ENCODE assay signal across 6 cellular contexts in genomic region chr19:14551134-14552007, GRCh38. TPM values are rescaled to one million over a fixed set of nuclear protein-coding genes. Genes with fewer than 3 reads are reported as not detected.
A peak's percentile ranks its signal among the peaks of the same experiment; 100 is the strongest.
DNase-seq lines count a peak whose midpoint lies in the region; ATAC-seq and TF ChIP-seq lines count a peak whose summit lies in the region.
"Not testable (repeated sequence)": the region's sequence is repeated elsewhere in the genome, so short reads cannot be mapped to it uniquely, and the experiment has no call there.

No MANE protein-coding gene starts in this region.

- H3K27ac Mint-ChIP-seq in activated T-cell treated with anti-CD3 and anti-CD28 coated beads, Interleukin-2, amount 50 U/mL, for 72 hours: peak overlapping the region; percentile 92

- peaks cover 45% of the 10 kb centered on the region for H3K4me1 Mint-ChIP-seq in activated T-cell treated with anti-CD3 and anti-CD28 coated beads, Interleukin-2, amount 50 U/mL, for 72 hours (ENCODE audit: low read depth)

- TF ChIP-seq POLR2A in gastroesophageal sphincter (IDR thresholded peaks at IDR 0.05): not testable (repeated sequence)
- TF ChIP-seq POLR2A in prostate gland (IDR thresholded peaks at IDR 0.05): peak; percentile 25

- H3K4me3 Mint-ChIP-seq in activated T-cell treated with anti-CD3 and anti-CD28 coated beads, Interleukin-2, amount 50 U/mL, for 72 hours: peak overlapping the region; percentile 55 to 59

- not testable (repeated sequence) for H3K27ac ChIP-seq in gastroesophageal sphincter, upper lobe of right lung
- H3K27ac ChIP-seq in prostate gland: peak overlapping the region; percentile 69 to 77

- H3K36me3 Mint-ChIP-seq in activated T-cell treated with anti-CD3 and anti-CD28 coated beads, Interleukin-2, amount 50 U/mL, for 72 hours (ENCODE audit: insufficient read depth in 2 of 2): not testable (repeated sequence)

- H3K27me3 Mint-ChIP-seq in activated T-cell treated with anti-CD3 and anti-CD28 coated beads, Interleukin-2, amount 50 U/mL, for 72 hours (ENCODE audit: low read depth): not testable (repeated sequence)

- H3K9me3 Mint-ChIP-seq in activated T-cell treated with anti-CD3 and anti-CD28 coated beads, Interleukin-2, amount 50 U/mL, for 72 hours: not testable (repeated sequence)

- not testable (repeated sequence) for TF ChIP-seq CTCF in gastroesophageal sphincter (IDR thresholded peaks at IDR 0.05)
- TF ChIP-seq CTCF in prostate gland (IDR thresholded peaks at IDR 0.05) (peak in 3 of 4 experiments; percentile 37 to 64 (median 50)), upper lobe of right lung (IDR thresholded peaks at IDR 0.05) (peak; percentile 18)

- not testable (repeated sequence) for TF ChIP-seq EP300 in gastroesophageal sphincter (IDR thresholded peaks at IDR 0.05)

- WGBS in gastroesophageal sphincter (ENCODE audit: low coverage in 1 of 2), 2 donors: 89 to 95% methylated on average over 4 to 8 of the region's 13 CpGs
- 54% methylated on average over 13 of the region's 13 CpGs for WGBS in prostate gland

- DNase-seq in RPMI8226 (peak; percentile 34), prostate gland (ENCODE audit: low spot score) (peak; percentile 71), upper lobe of right lung (peak; percentile 70)
- peak; percentile 77 to 81 for DNase-seq in activated T-cell treated with anti-CD3 and anti-CD28 coated beads, Interleukin-2, amount 50 U/mL, for 72 hours

- H3K27me3 ChIP-seq in gastroesophageal sphincter; prostate gland (replicated peaks; ENCODE audit: insufficient read depth); upper lobe of right lung: not testable (repeated sequence)

- H3K4me1 ChIP-seq in gastroesophageal sphincter (peaks cover 0 to 17% (median under 1%) of the 10 kb centered on the region in 3 donors), prostate gland (replicated peaks) (peaks cover 34% of the 10 kb centered on the region)
- not testable (repeated sequence) for H3K4me1 ChIP-seq in upper lobe of right lung

- H3K36me3 ChIP-seq in gastroesophageal sphincter: peaks cover 0 to 44% of the 10 kb centered on the region in 2 donors
- not testable (repeated sequence) for H3K36me3 ChIP-seq in prostate gland, upper lobe of right lung

- H3K9me3 ChIP-seq in gastroesophageal sphincter, prostate gland, upper lobe of right lung: not testable (repeated sequence)

- intact Hi-C loops in prostate gland (cut with DNase I); upper lobe of right lung (cut with DNase I): not testable (repeated sequence)

- not testable (repeated sequence) for H3K4me3 ChIP-seq in gastroesophageal sphincter, prostate gland, upper lobe of right lung

- ATAC-seq in GM21786 (IDR thresholded peaks at IDR 0.05; ENCODE audit: unreplicated experiment): peak; percentile 47
- ATAC-seq in activated T-cell treated with anti-CD3 and anti-CD28 coated beads, Interleukin-2, amount 50 U/mL, for 72 hours (replicated peaks in 1 of 2): peak; percentile 92 to 98
- peak; percentile 24 for ATAC-seq in gastroesophageal sphincter
- peak; percentile 66 for ATAC-seq in upper lobe of right lung

RNA-seq across cellular contexts. Expression of gene NDUFB7, which starts 20.5 kb away (rescaled TPM):
- 10 to 100 TPM; 78.5 to 87.0 TPM for total RNA-seq in activated T-cell treated with anti-CD3 and anti-CD28 coated beads, Interleukin-2, amount 50 U/mL, for 72 hours
- 100 to 1,000 TPM; 251 to 393 (median 330) TPM for total RNA-seq in gastroesophageal sphincter
- 100 to 1,000 TPM; 507 to 534 TPM for total RNA-seq in prostate gland
- total RNA-seq in upper lobe of right lung: 113 TPM

RNA-seq across cellular contexts. Expression of gene TECR, which starts 22.0 kb away (rescaled TPM):
- 100 to 1,000 TPM; 105 to 106 TPM for total RNA-seq in activated T-cell treated with anti-CD3 and anti-CD28 coated beads, Interleukin-2, amount 50 U/mL, for 72 hours
- 10 to 100 TPM; 21.3 to 27.2 (median 24.3) TPM for total RNA-seq in gastroesophageal sphincter
- total RNA-seq in prostate gland: 100 to 1,000 TPM; 137 to 154 TPM
- 123 TPM for total RNA-seq in upper lobe of right lung

RNA-seq across cellular contexts. Expression of gene CLEC17A, which starts 31.5 kb away (rescaled TPM):
- total RNA-seq in activated T-cell treated with anti-CD3 and anti-CD28 coated beads, Interleukin-2, amount 50 U/mL, for 72 hours: under 1 TPM; 0.29 to 0.46 TPM
- total RNA-seq in gastroesophageal sphincter: not detected
- total RNA-seq in prostate gland: 1 to 10 TPM in 1 of 2 donors, under 1 TPM in 1; 0.14 to 1.0 TPM
- total RNA-seq in upper lobe of right lung: not detected

RNA-seq across cellular contexts. Expression of gene DNAJB1, which starts 33.2 kb away (rescaled TPM):
- total RNA-seq in activated T-cell treated with anti-CD3 and anti-CD28 coated beads, Interleukin-2, amount 50 U/mL, for 72 hours: 10 to 100 TPM; 62.5 to 64.1 TPM
- 10 to 100 TPM; 59.3 to 72.8 (median 68.2) TPM for total RNA-seq in gastroesophageal sphincter
- total RNA-seq in prostate gland: 100 to 1,000 TPM in 1 of 2 donors, 10 to 100 TPM in 1; 91.6 to 108 TPM
- total RNA-seq in upper lobe of right lung: 99.7 TPM

RNA-seq across cellular contexts. Expression of gene GIPC1, which starts 55.4 kb away (rescaled TPM):
- 10 to 100 TPM; 24.1 to 28.6 TPM for total RNA-seq in activated T-cell treated with anti-CD3 and anti-CD28 coated beads, Interleukin-2, amount 50 U/mL, for 72 hours
- 100 to 1,000 TPM in 1 of 4 donors, 10 to 100 TPM in 3; 63.8 to 115 (median 78.3) TPM for total RNA-seq in gastroesophageal sphincter
- total RNA-seq in prostate gland: 100 to 1,000 TPM in 1 of 2 donors, 10 to 100 TPM in 1; 71.8 to 101 TPM
- 97.7 TPM for total RNA-seq in upper lobe of right lung

Comparison
In these comparisons a context has a peak if more than half of its experiments do, and no peak if none do; other contexts are left out.
1. ATAC-seq: peak in every context shown above with its lines; median percentile 95 in activated T-cell treated with anti-CD3 and anti-CD28 coated beads, Interleukin-2, amount 50 U/mL, for 72 hours; 66 in upper lobe of right lung; 47 in GM21786; 24 in gastroesophageal sphincter.